ENCODE assay signal across 17 cellular contexts in genomic region chr3:135393898-135394525, GRCh38.
DNase-seq lines count a peak whose midpoint lies in the region; ATAC-seq and TF ChIP-seq lines count a peak whose summit lies in the region.
"Had no signal": no experiment of that assay in that cellular context is flagged by ENCODE, and none has a peak within 500 bp of the region (broad histone marks: within the 10 kb centered on the region; RNA-seq: fewer than 3 reads in every experiment).

No MANE protein-coding gene starts in this region.

- H3K27ac ChIP-seq in psoas muscle: peak overlapping the region; percentile 3
- H3K27ac ChIP-seq: 22Rv1, A549 had no signal

- TF ChIP-seq CTCF in psoas muscle (IDR thresholded peaks at IDR 0.05): no peak

- H3K9me3 Mint-ChIP-seq in activated naive CD4-positive, alpha-beta T cell treated with anti-CD3 and anti-CD28 coated beads for 36 hours: peaks cover 19% of the 10 kb centered on the region

- no peaks in the 10 kb centered on the region for H3K27me3 Mint-ChIP-seq in activated naive CD4-positive, alpha-beta T cell treated with anti-CD3 and anti-CD28 coated beads for 36 hours (ENCODE audit: low read depth)

- intact Hi-C loops in Right ventricle myocardium superior (cut with DNase I): no loop called here
- intact Hi-C loops in Right ventricle myocardium inferior (cut with DNase I): no loop called here
- intact Hi-C loops in psoas muscle (cut with DNase I): no loop called here
- intact Hi-C loops in activated naive CD4-positive, alpha-beta T cell treated with anti-CD3 and anti-CD28 coated beads for 36 hours (cut with micrococcal nuclease): no loop called here

- no peaks in the 10 kb centered on the region for H3K4me1 Mint-ChIP-seq in activated naive CD4-positive, alpha-beta T cell treated with anti-CD3 and anti-CD28 coated beads for 36 hours (ENCODE audit: low read depth)
- H3K4me1 Mint-ChIP-seq: GM23338 had no signal

- 33 to 34% (median 33%) methylated on average over 4 of the region's 4 CpGs for WGBS in psoas muscle, 3 donors

- no peaks in the 10 kb centered on the region for H3K36me3 ChIP-seq in psoas muscle (ENCODE audit: insufficient read depth in 1 of 2, low read depth in 1 of 2)

- no peaks in the 10 kb centered on the region for H3K36me3 Mint-ChIP-seq in activated naive CD4-positive, alpha-beta T cell treated with anti-CD3 and anti-CD28 coated beads for 36 hours (ENCODE audit: low read depth)
- H3K36me3 Mint-ChIP-seq: CD8-positive, alpha-beta T cell had no signal

- no peak overlapping the region for H3K4me3 Mint-ChIP-seq in activated naive CD4-positive, alpha-beta T cell treated with anti-CD3 and anti-CD28 coated beads for 36 hours
- H3K4me3 Mint-ChIP-seq: CD8-positive, alpha-beta T cell; GM23338 had no signal

- no peak overlapping the region for H3K27ac Mint-ChIP-seq in activated naive CD4-positive, alpha-beta T cell treated with anti-CD3 and anti-CD28 coated beads for 36 hours
- H3K27ac Mint-ChIP-seq: CD8-positive, alpha-beta T cell; GM23338 had no signal

- H3K4me1 ChIP-seq in psoas muscle: no peaks in the 10 kb centered on the region
- H3K4me1 ChIP-seq: A549 had no signal

- peaks cover 16% of the 10 kb centered on the region for H3K9me3 ChIP-seq in psoas muscle
- H3K9me3 ChIP-seq: A549 had no signal

- no peaks in the 10 kb centered on the region for H3K27me3 ChIP-seq in psoas muscle (ENCODE audit: insufficient read depth in 3 of 3, low read length in 2 of 3)

- CTCF ChIA-PET in activated naive CD4-positive, alpha-beta T cell treated with anti-CD3 and anti-CD28 coated beads for 36 hours (lab: Charles Lee): no interaction called here

- ATAC-seq in Right ventricle myocardium superior (ENCODE audit: poor library complexity) (peak; percentile 58), Right ventricle myocardium inferior (no peak), psoas muscle (peak in 3 of 4 donors; percentile 32 to 91 (median 73)), GM18502 (IDR thresholded peaks at IDR 0.05; ENCODE audit: poor library complexity, unreplicated experiment) (no peak), esophagus mucosa (no peak)
- ATAC-seq: A549; CD8-positive, alpha-beta T cell; GM23338 had no signal

- DNase-seq in Right ventricle myocardium superior (no peak), Right ventricle myocardium inferior (ENCODE audit: missing footprints) (no peak), GM04503 (ENCODE audit: low read depth) (peak; percentile 6), foreskin melanocyte (peak; percentile 41), psoas muscle (no peak)
- DNase-seq in activated naive CD4-positive, alpha-beta T cell treated with anti-CD3 and anti-CD28 coated beads for 36 hours: no peak
- DNase-seq: AML-193; Calu3; CD8-positive, alpha-beta T cell; DMS79 treated with DMSO at 0.1 percent for 48 hours; EL; HCEC 1CT had no signal

- H3K4me3 ChIP-seq in psoas muscle: no peak overlapping the region
- H3K4me3 ChIP-seq: A549, GM23338 had no signal

Comparison
In these comparisons a context has a peak if more than half of its experiments do, and no peak if none do; other contexts are left out.
1. ATAC-seq: peak in Right ventricle myocardium superior (single experiment) and psoas muscle (3 of 4); none in Right ventricle myocardium inferior (single experiment), GM18502 (single experiment) and esophagus mucosa (single experiment).
2. DNase-seq: peak in GM04503 (single experiment) and foreskin melanocyte (single experiment); none in Right ventricle myocardium superior (single experiment), Right ventricle myocardium inferior (single experiment), psoas muscle (0 of 2) and activated naive CD4-positive, alpha-beta T cell treated with anti-CD3 and anti-CD28 coated beads for 36 hours (single experiment).